ENCODE assay signal across 8 cellular contexts in the genomic region with DNA sequence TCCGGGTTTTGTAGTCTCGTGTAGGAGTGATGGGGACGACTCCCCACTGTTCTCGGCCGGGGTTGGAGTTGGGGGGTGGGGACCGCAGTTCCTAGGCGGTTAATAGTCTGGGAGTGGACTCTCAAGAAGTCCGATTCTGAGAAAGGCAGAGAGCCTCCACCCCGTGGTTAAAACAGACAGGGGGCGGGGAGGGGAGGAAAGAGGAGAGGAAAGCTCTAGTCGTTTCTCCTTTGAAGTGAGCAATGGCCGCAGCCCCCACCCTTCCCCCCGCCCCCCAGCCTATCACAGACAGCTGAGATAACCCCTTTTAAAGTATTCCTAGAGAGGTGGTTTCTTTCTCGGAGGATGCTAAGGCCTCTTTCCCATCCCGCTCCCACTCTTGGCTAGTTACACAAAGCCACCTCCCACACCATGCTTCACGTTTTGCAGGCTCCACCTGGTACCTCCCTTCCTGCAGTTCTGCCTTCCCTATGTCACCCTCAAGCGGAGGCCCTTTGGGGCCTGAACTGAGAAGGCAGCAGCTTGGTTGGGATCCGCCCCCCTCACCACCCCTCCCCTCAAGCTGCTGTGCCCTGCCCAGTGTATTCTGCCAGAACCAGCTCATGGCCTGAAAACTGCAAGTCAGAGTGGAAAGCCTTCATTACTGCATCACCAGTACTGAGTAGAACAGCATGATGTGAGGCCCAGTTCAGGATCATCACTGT. TPM values are rescaled to one million over a fixed set of nuclear protein-coding genes. Genes with fewer than 3 reads are reported as not detected.
DNase-seq lines count a peak whose midpoint lies in the region; ATAC-seq and TF ChIP-seq lines count a peak whose summit lies in the region.

No MANE protein-coding gene starts in this region.

- DNase-seq in NK-92 treated with Interleukin-12 subunit alpha and Interleukin-12 subunit beta, amount 100 ng/mL, for 24 hours (lab: John Stamatoyannopoulos, UW), result peak; percentile 13
- DNase-seq in NK-92 (lab: John Stamatoyannopoulos, UW; ENCODE audit: unreplicated experiment), result no peak
- no peak for DNase-seq in SK-N-MC (ENCODE audit: low read depth, low spot score)
- peak; percentile 69 for DNase-seq in activated naive CD8-positive, alpha-beta T cell treated with anti-CD3 and anti-CD28 coated beads, Interleukin-2, amount 50 U/mL, for 24 hours
- DNase-seq in hepatocyte (ENCODE audit: low spot score), result peak; percentile 80
- DNase-seq in sigmoid colon, result peak; percentile 84
- no peak for DNase-seq in NCI-H526 treated with DMSO at 0.1 percent for 48 hours (lab: John Stamatoyannopoulos, UW)

- H3K27ac ChIP-seq in SK-N-MC (no peak overlapping the region; the same call in 1 of the 2 replicates), hepatocyte (peak overlapping the region; percentile 91), sigmoid colon (peak overlapping the region; percentile 91 to 99 (median 96))

- peak overlapping the region; percentile 96 for H3K27ac Mint-ChIP-seq in activated naive CD8-positive, alpha-beta T cell treated with anti-CD3 and anti-CD28 coated beads, Interleukin-2, amount 50 U/mL, for 24 hours

- peaks cover 42% of the 10 kb centered on the region for H3K4me1 Mint-ChIP-seq in activated naive CD8-positive, alpha-beta T cell treated with anti-CD3 and anti-CD28 coated beads, Interleukin-2, amount 50 U/mL, for 24 hours

- H3K36me3 ChIP-seq in SK-N-MC (ENCODE audit: insufficient read depth, low read length) (peaks cover 50% of the 10 kb centered on the region), hepatocyte (replicated peaks; ENCODE audit: insufficient read depth, low read depth) (no peaks in the 10 kb centered on the region), sigmoid colon (peaks cover 21 to 37% (median 24%) of the 10 kb centered on the region in 4 donors)

- H3K9me2 ChIP-seq in hepatocyte (replicated peaks; ENCODE audit: insufficient read depth), result no peaks in the 10 kb centered on the region

- no peaks in the 10 kb centered on the region for H4K20me1 ChIP-seq in hepatocyte (ENCODE audit: insufficient read depth, poor library complexity, severe bottlenecking)

- TF ChIP-seq POLR2A in sigmoid colon (IDR thresholded peaks at IDR 0.05), result no peak

- H3K4me2 ChIP-seq in hepatocyte, result peak overlapping the region; percentile 81

- no peak overlapping the region for H2AFZ ChIP-seq in hepatocyte

- 2% methylated on average over 16 of the region's 18 CpGs for WGBS in hepatocyte (ENCODE audit: low lambda C conversion rate, missing lambda C conversion rate)
- 1 to 2% methylated on average over 18 of the region's 18 CpGs for WGBS in sigmoid colon, 2 donors

- H3K4me1 ChIP-seq in hepatocyte (ENCODE audit: insufficient read depth), result peaks cover 13% of the 10 kb centered on the region
- H3K4me1 ChIP-seq in sigmoid colon, result peaks cover 0 to 22% (median 15%) of the 10 kb centered on the region in 4 donors

- H3K27me3 ChIP-seq in hepatocyte, result no peaks in the 10 kb centered on the region
- H3K27me3 ChIP-seq in sigmoid colon, result no peaks in the 10 kb centered on the region

- no peak for TF ChIP-seq CTCF in hepatocyte (IDR thresholded peaks at IDR 0.05; ENCODE audit: poor library complexity)
- no peak for TF ChIP-seq CTCF in sigmoid colon (IDR thresholded peaks at IDR 0.05)

- H3K4me3 ChIP-seq in SK-N-MC (peak overlapping the region; percentile 82), hepatocyte (peak overlapping the region; percentile 44), sigmoid colon (peak overlapping the region; percentile 40 to 74 (median 64))

- peak overlapping the region; percentile 89 for H3K4me3 Mint-ChIP-seq in activated naive CD8-positive, alpha-beta T cell treated with anti-CD3 and anti-CD28 coated beads, Interleukin-2, amount 50 U/mL, for 24 hours

- no peaks in the 10 kb centered on the region for H3K9me3 ChIP-seq in SK-N-MC (ENCODE audit: low read depth, low read length)
- H3K9me3 ChIP-seq in hepatocyte (ENCODE audit: low read depth), result no peaks in the 10 kb centered on the region
- H3K9me3 ChIP-seq in sigmoid colon, result no peaks in the 10 kb centered on the region

- no peaks in the 10 kb centered on the region for H3K9me3 Mint-ChIP-seq in activated naive CD8-positive, alpha-beta T cell treated with anti-CD3 and anti-CD28 coated beads, Interleukin-2, amount 50 U/mL, for 24 hours

- peaks cover 27% of the 10 kb centered on the region for H3K79me2 ChIP-seq in hepatocyte

- H3K36me3 Mint-ChIP-seq in activated naive CD8-positive, alpha-beta T cell treated with anti-CD3 and anti-CD28 coated beads, Interleukin-2, amount 50 U/mL, for 24 hours (ENCODE audit: low read depth), result peaks cover 40% of the 10 kb centered on the region

- no peaks in the 10 kb centered on the region for H3K27me3 Mint-ChIP-seq in activated naive CD8-positive, alpha-beta T cell treated with anti-CD3 and anti-CD28 coated beads, Interleukin-2, amount 50 U/mL, for 24 hours

- TF ChIP-seq EP300 in sigmoid colon (IDR thresholded peaks at IDR 0.05), result no peak

- intact Hi-C loops in sigmoid colon (cut with DNase I), result no loop called here

- ATAC-seq in activated naive CD8-positive, alpha-beta T cell treated with anti-CD3 and anti-CD28 coated beads, Interleukin-2, amount 50 U/mL, for 24 hours, result peak; percentile 13
- no peak for ATAC-seq in GM18873 (IDR thresholded peaks at IDR 0.05; ENCODE audit: low FRiP score, unreplicated experiment)

- peak overlapping the region; percentile 80 for H3K9ac ChIP-seq in SK-N-MC (ENCODE audit: insufficient read length)

RNA-seq across cellular contexts. Expression of gene USP5, which starts 0.9 kb away (rescaled TPM):
- total RNA-seq in hepatocyte (60.5 and 61.6 TPM in 2 replicates), sigmoid colon (10 to 100 TPM; 37.1 to 44.7 (median 41.5) TPM)
- polyA plus RNA-seq in hepatocyte (73.7 and 78.9 TPM in 2 replicates), sigmoid colon (10 to 100 TPM; 25.4 to 51.5 (median 26.4) TPM)

RNA-seq across cellular contexts. Expression of gene CDCA3, which starts 1.7 kb away (rescaled TPM):
- total RNA-seq in hepatocyte (7.5 and 8.5 TPM in 2 replicates), sigmoid colon (1 to 10 TPM in 1 of 4 donors, under 1 TPM in 3; 0.33 to 2.8 (median 0.45) TPM)
- polyA plus RNA-seq in hepatocyte (18.2 and 20.6 TPM in 2 replicates), sigmoid colon (10 to 100 TPM in 1 of 3 donors, 1 to 10 TPM in 2; 4.8 to 31.2 (median 8.6) TPM)

RNA-seq across cellular contexts. Expression of gene GNB3, which starts 12.1 kb away (rescaled TPM):
- total RNA-seq in hepatocyte, result 1.6 and 2.6 TPM in 2 replicates
- 10.2 and 19.1 TPM in 2 replicates for polyA plus RNA-seq in hepatocyte
- total RNA-seq in sigmoid colon, result 1 to 10 TPM in 3 of 4 donors, under 1 TPM in 1; 0.36 to 8.9 (median 2.2) TPM
- polyA plus RNA-seq in sigmoid colon, result 1 to 10 TPM in 2 of 3 donors, under 1 TPM in 1; 0.46 to 1.2 (median 1.1) TPM

RNA-seq across cellular contexts. Expression of gene TPI1, which starts 14.5 kb away (rescaled TPM):
- 571 and 614 TPM in 2 replicates for total RNA-seq in hepatocyte
- polyA plus RNA-seq in hepatocyte, result 891 and 918 TPM in 2 replicates
- total RNA-seq in sigmoid colon, result 100 to 1,000 TPM; 194 to 345 (median 299) TPM
- polyA plus RNA-seq in sigmoid colon, result 100 to 1,000 TPM; 808 to 994 (median 968) TPM

RNA-seq across cellular contexts. Expression of gene SPSB2, which starts 20.3 kb away (rescaled TPM):
- total RNA-seq in hepatocyte (10.8 and 14.1 TPM in 2 replicates), sigmoid colon (10 to 100 TPM in 1 of 4 donors, 1 to 10 TPM in 3; 4.6 to 10.5 (median 8.2) TPM)
- polyA plus RNA-seq in hepatocyte (11.0 and 13.8 TPM in 2 replicates), sigmoid colon (10 to 100 TPM; 13.4 to 17.4 (median 13.5) TPM)

Comparison
In these comparisons a context has a peak if more than half of its experiments do, and no peak if none do; other contexts are left out.
1. DNase-seq: peak in NK-92 treated with Interleukin-12 subunit alpha and Interleukin-12 subunit beta, amount 100 ng/mL, for 24 hours (single experiment), activated naive CD8-positive, alpha-beta T cell treated with anti-CD3 and anti-CD28 coated beads, Interleukin-2, amount 50 U/mL, for 24 hours (single experiment), hepatocyte (single experiment) and sigmoid colon (single experiment); none in NK-92 (single experiment), SK-N-MC (single experiment) and NCI-H526 treated with DMSO at 0.1 percent for 48 hours (single experiment).
2. Peak in every context shown above with its lines, with median percentiles within 50 percentile points of each other: H3K4me3 ChIP-seq.